Comparison of ENCODE assay signal across 16 cellular contexts in the genomic region with DNA sequence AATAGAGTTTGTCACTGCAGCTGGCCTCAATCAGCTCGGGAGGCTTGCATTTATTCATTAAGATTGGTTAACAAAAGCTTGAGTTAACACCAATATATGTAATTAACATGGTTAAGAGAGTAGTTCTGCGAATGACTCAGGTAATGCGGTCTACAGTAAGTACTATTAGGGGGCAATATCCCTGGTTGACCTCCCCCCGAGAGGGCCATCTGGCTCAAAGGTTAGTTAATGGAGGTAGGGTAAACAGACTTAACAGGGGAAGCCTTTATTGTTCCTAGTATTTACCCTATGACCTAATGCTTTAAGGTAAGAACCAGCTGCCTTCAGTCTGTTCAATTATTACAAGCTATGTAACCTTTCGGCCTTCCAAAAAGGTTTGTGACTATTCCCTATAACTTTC.
DNase-seq lines count a peak whose midpoint lies in the region; ATAC-seq and TF ChIP-seq lines count a peak whose summit lies in the region.
"Had no signal": no experiment of that assay in that cellular context is flagged by ENCODE, and none has a peak within 500 bp of the region (broad histone marks: within the 10 kb centered on the region; RNA-seq: fewer than 3 reads in every experiment).

No MANE protein-coding gene starts in this region.

- 67% methylated on average over 5 of the region's 5 CpGs for WGBS in hepatocyte (ENCODE audit: low lambda C conversion rate, missing lambda C conversion rate)

- H3K36me3 ChIP-seq in HUES48 (ENCODE audit: control insufficient read depth, insufficient read depth, low read length) (no peaks in the 10 kb centered on the region), hepatocyte (replicated peaks; ENCODE audit: insufficient read depth, low read depth) (no peaks in the 10 kb centered on the region)
- H3K36me3 ChIP-seq: BE2C, HAP-1 had no signal

- H3K9me3 ChIP-seq in HUES48 (ENCODE audit: control insufficient read depth, insufficient read depth, low read length) (no peaks in the 10 kb centered on the region), hepatocyte (ENCODE audit: low read depth) (no peaks in the 10 kb centered on the region)
- H3K9me3 ChIP-seq: BE2C, Caco-2, HAP-1 had no signal

- TF ChIP-seq CTCF in hepatocyte (IDR thresholded peaks at IDR 0.05; ENCODE audit: poor library complexity): no peak

- no peaks in the 10 kb centered on the region for H4K20me1 ChIP-seq in hepatocyte (ENCODE audit: insufficient read depth, poor library complexity, severe bottlenecking)

- H3K4me1 ChIP-seq in HUES48 (ENCODE audit: control insufficient read depth, insufficient read depth, low read length) (no peaks in the 10 kb centered on the region; the same call in 1 of the 2 replicates), hepatocyte (ENCODE audit: insufficient read depth) (no peaks in the 10 kb centered on the region)
- H3K4me1 ChIP-seq: BE2C, Caco-2, HAP-1 had no signal

- DNase-seq in NCI-H146 (lab: John Stamatoyannopoulos, UW): peak; percentile 46
- DNase-seq in NCI-H146 treated with DMSO at 0.1 percent for 48 hours (lab: John Stamatoyannopoulos, UW; ENCODE audit: unreplicated experiment): no peak
- DNase-seq in COLO668 (lab: John Stamatoyannopoulos, UW; ENCODE audit: unreplicated experiment): peak; percentile 12
- DNase-seq in hepatocyte (ENCODE audit: low spot score): no peak
- DNase-seq: BE2C; C1 segment of cervical spinal cord; Caco-2; CD4-positive, CD25-positive, alpha-beta regulatory T cell; CD8-positive, alpha-beta memory T cell; IMR-90 had no signal

- ATAC-seq in GM19035 (IDR thresholded peaks at IDR 0.05; ENCODE audit: unreplicated experiment) (no peak), GM19467 (IDR thresholded peaks at IDR 0.05; ENCODE audit: unreplicated experiment) (no peak), HG03280 (IDR thresholded peaks at IDR 0.05; ENCODE audit: unreplicated experiment) (no peak)
- ATAC-seq: K562 had no signal

- H3K9ac ChIP-seq in HUES48 (ENCODE audit: low read depth, low read length): no peak overlapping the region

- H2AFZ ChIP-seq in hepatocyte: no peak overlapping the region

- peak overlapping the region; percentile 6 for H3K27ac ChIP-seq in HUES48 (ENCODE audit: low read depth, low read length)
- H3K27ac ChIP-seq in hepatocyte: peak overlapping the region; percentile 9

- no peaks in the 10 kb centered on the region for H3K9me2 ChIP-seq in hepatocyte (replicated peaks; ENCODE audit: insufficient read depth)

- H3K4me3 ChIP-seq in HUES48 (ENCODE audit: low read depth, low read length): no peak overlapping the region
- H3K4me3 ChIP-seq in hepatocyte: no peak overlapping the region
- H3K4me3 ChIP-seq: HAP-1, K562 had no signal

- H3K4me2 ChIP-seq in hepatocyte: no peak overlapping the region

- H3K27me3 ChIP-seq in HUES48 (ENCODE audit: control insufficient read depth, insufficient read depth, low read length) (no peaks in the 10 kb centered on the region), hepatocyte (no peaks in the 10 kb centered on the region)
- H3K27me3 ChIP-seq: BE2C had no signal

- no peaks in the 10 kb centered on the region for H3K79me2 ChIP-seq in hepatocyte

Comparison
In these comparisons a context has a peak if more than half of its experiments do, and no peak if none do; other contexts are left out.
1. DNase-seq: peak in NCI-H146 (single experiment) and COLO668 (single experiment); none in NCI-H146 treated with DMSO at 0.1 percent for 48 hours (single experiment) and hepatocyte (single experiment).